23 cellular contexts compared by ENCODE assay signal in genomic region chr14:26995301-26995700, GRCh38.
"Had no signal": no experiment of that assay in that cellular context is flagged by ENCODE, and none has a peak within 500 bp of the region (broad histone marks: within the 10 kb centered on the region; RNA-seq: fewer than 3 reads in every experiment).

No MANE protein-coding gene starts in this region.

- H3K4me3 ChIP-seq: coronary artery, dorsolateral prefrontal cortex, esophagus muscularis mucosa, gastroesophageal sphincter, heart left ventricle, left lung, lower lobe of right lung, mucosa of descending colon had no signal

- H3K9me3 ChIP-seq: esophagus muscularis mucosa, gastroesophageal sphincter, left lung, lower lobe of right lung, mucosa of descending colon had no signal

- H3K27me3 ChIP-seq: dorsolateral prefrontal cortex, esophagus muscularis mucosa, foreskin keratinocyte, gastroesophageal sphincter, heart left ventricle, left lung had no signal

- H3K4me1 ChIP-seq: esophagus muscularis mucosa, foreskin keratinocyte, gastroesophageal sphincter, heart left ventricle, left lung, lower lobe of right lung had no signal

- H3K27ac ChIP-seq: coronary artery, dorsolateral prefrontal cortex, esophagus muscularis mucosa, foreskin keratinocyte, gastroesophageal sphincter, heart left ventricle, left lung, lower lobe of right lung had no signal

- H3K36me3 ChIP-seq: esophagus muscularis mucosa, gastroesophageal sphincter, heart left ventricle, left lung, lower lobe of right lung had no signal

- FAIRE-seq: colon, endothelial cell of umbilical vein, frontal cortex, islet of Langerhans, keratinocyte had no signal

- DNase-seq: dermis blood vessel endothelial cell; dorsolateral prefrontal cortex; effector CD4-positive, alpha-beta T cell; effector memory CD4-positive, alpha-beta T cell; foreskin keratinocyte; heart left ventricle; hippocampal formation; left cardiac atrium; left lung; left ventricle myocardium superior; lower lobe of right lung; mesenchymal stem cell; mucosa of descending colon; naive B cell; naive thymus-derived CD8-positive, alpha-beta T cell had no signal
